Comparison of ENCODE assay signal across 14 cellular contexts in genomic region chr22:32354360-32355351, GRCh38. TPM values are rescaled to one million over a fixed set of nuclear protein-coding genes. Genes with fewer than 3 reads are reported as not detected.
DNase-seq lines count a peak whose midpoint lies in the region; ATAC-seq, FAIRE-seq and TF ChIP-seq lines count a peak whose summit lies in the region.
"Had no signal": no experiment of that assay in that cellular context is flagged by ENCODE, and none has a peak within 500 bp of the region (broad histone marks: within the 10 kb centered on the region; RNA-seq: fewer than 3 reads in every experiment).

No MANE protein-coding gene starts in this region.

- H3K27me3 ChIP-seq in K562 (ENCODE audit: control insufficient read depth in 2 of 2, insufficient read depth in 2 of 2, low read length in 2 of 2): peaks cover 0 to 7% of the 10 kb centered on the region in 2 experiments; a peak in 3 of 5 replicates

- TF ChIP-seq CTCF in 22Rv1 (IDR thresholded peaks at IDR 0.05): no peak
- no peak for TF ChIP-seq CTCF in HFF-Myc (IDR thresholded peaks at IDR 0.05; ENCODE audit: low read depth, low read length, missing control alignments)
- TF ChIP-seq CTCF in K562 (IDR thresholded peaks at IDR 0.05 in 2 of 3, conservative IDR thresholded peaks at IDR 0.05 in 1 of 3; ENCODE audit: insufficient read depth in 2 of 3, low read depth in 1 of 3, low read length in 3 of 3): no peak

- BruUV-seq in K562 (replicated peaks; lab: Mats Ljungman, UMichigan): no TSS peak

- no peak for TF ChIP-seq POLR2A in K562 (conservative IDR thresholded peaks at IDR 0.05)

- H3K27me3 Mint-ChIP-seq in activated naive CD4-positive, alpha-beta T cell treated with anti-CD3 and anti-CD28 coated beads for 36 hours (ENCODE audit: low read depth): no peaks in the 10 kb centered on the region

- no peak overlapping the region for H3K9ac ChIP-seq in K562 (ENCODE audit: insufficient read depth in 1 of 2, low read depth in 2 of 2, low read length in 2 of 2)

- H3K9me1 ChIP-seq in K562 (ENCODE audit: control insufficient read depth, insufficient read depth, low read length): no peaks in the 10 kb centered on the region

- TF ChIP-seq EP300 in K562 (IDR thresholded peaks at IDR 0.05; ENCODE audit: low read length): no peak

- H3K4me2 ChIP-seq in K562 (ENCODE audit: insufficient read depth, low read length): no peak overlapping the region

- H3K27ac Mint-ChIP-seq in activated naive CD4-positive, alpha-beta T cell treated with anti-CD3 and anti-CD28 coated beads for 36 hours: no peak overlapping the region
- H3K27ac Mint-ChIP-seq: stimulated activated naive CD8-positive, alpha-beta T cell treated with anti-CD3 and anti-CD28 coated beads, Interleukin-15, Interleukin-2, amounts not matched to agents 100 ng/mL and 50 ng/mL, for 24 hours; T-helper 1 cell treated with Interleukin-12 subunit alpha and Interleukin-12 subunit beta and Interleukin-4 antibody, amounts not matched to agents 30 μg/mL and 1 μg/mL, for 36 hours had no signal

- H3K9me3 Mint-ChIP-seq in activated naive CD4-positive, alpha-beta T cell treated with anti-CD3 and anti-CD28 coated beads for 36 hours: no peaks in the 10 kb centered on the region
- H3K9me3 Mint-ChIP-seq: activated T-cell treated with anti-CD3 and anti-CD28 coated beads, Interleukin-2, amount 50 U/mL, for 4 hours; stimulated activated naive CD8-positive, alpha-beta T cell treated with anti-CD3 and anti-CD28 coated beads, Interleukin-15, Interleukin-2, amounts not matched to agents 100 ng/mL and 50 ng/mL, for 24 hours; T-helper 1 cell treated with Interleukin-12 subunit alpha and Interleukin-12 subunit beta and Interleukin-4 antibody, amounts not matched to agents 30 μg/mL and 1 μg/mL, for 36 hours had no signal

- H3K4me1 ChIP-seq in K562 (replicated peaks in 1 of 2; ENCODE audit: control insufficient read depth in 2 of 2, insufficient read depth in 2 of 2, low read length in 2 of 2): peaks cover 0 to 14% of the 10 kb centered on the region in 2 experiments; a peak in 2 of 5 replicates

- H3K4me1 Mint-ChIP-seq in activated naive CD4-positive, alpha-beta T cell treated with anti-CD3 and anti-CD28 coated beads for 36 hours (ENCODE audit: low read depth): no peaks in the 10 kb centered on the region

- H3K27ac ChIP-seq in 22Rv1: peak overlapping the region; percentile 18; the same call in 1 of the 2 replicates
- no peak overlapping the region for H3K27ac ChIP-seq in K562 (ENCODE audit: extremely low read depth, low read depth, low read length)
- H3K27ac ChIP-seq: C4-2B had no signal

- no peaks in the 10 kb centered on the region for H3K79me2 ChIP-seq in K562 (ENCODE audit: control insufficient read depth, insufficient read depth, low read length)

- intact Hi-C loops in K562 (cut with micrococcal nuclease): no loop called here
- intact Hi-C loops in activated naive CD4-positive, alpha-beta T cell treated with anti-CD3 and anti-CD28 coated beads for 36 hours (cut with micrococcal nuclease): no loop called here

- H3K4me3 ChIP-seq in HFF-Myc (replicated peaks; ENCODE audit: low read depth, low read length) (no peak overlapping the region; the same call in 1 of the 2 replicates), K562 (no peak overlapping the region)

- POLR2A ChIA-PET in K562 (lab: Yijun Ruan, JAX): interaction anchor here (0.6 kb wide), 1 partner anchor 517 kb away, joined by 3 read pairs; no protein-coding TSS in a partner anchor

- no peak for TF ChIP-seq RAD21 in K562 (CRISPR knock-in tag; conservative IDR thresholded peaks at IDR 0.05 in 1 of 2, IDR thresholded peaks at IDR 0.05 in 1 of 2)

- DNase-seq in HFF-Myc (ENCODE audit: extremely low read depth, low read depth) (peak; percentile 22), K562 (ENCODE audit: extremely low read depth in 1 of 4, low spot score in 3 of 4) (peak in 2 of 4 experiments; percentile 6 to 30), kidney tubule cell (ENCODE audit: low spot score) (peak; percentile 81)
- no peak for DNase-seq in stimulated activated CD8-positive, alpha-beta memory T cell treated with anti-CD3 and anti-CD28 coated beads, Interleukin-4, amount 100 ng/mL, for 48 hours
- DNase-seq in activated naive CD4-positive, alpha-beta T cell treated with anti-CD3 and anti-CD28 coated beads for 36 hours: no peak
- DNase-seq: activated T-cell treated with anti-CD3 and anti-CD28 coated beads, Interleukin-2, amount 50 U/mL, for 4 hours had no signal

- in situ Hi-C loops in K562 (cut with MboI): no loop called here

- WGBS in K562 (ENCODE audit: insufficient coverage, low coverage, missing lambda C conversion rate): 17% methylated on average over 20 of the region's 30 CpGs

- H3K4me3 Mint-ChIP-seq in activated naive CD4-positive, alpha-beta T cell treated with anti-CD3 and anti-CD28 coated beads for 36 hours: no peak overlapping the region
- H3K4me3 Mint-ChIP-seq: activated T-cell treated with anti-CD3 and anti-CD28 coated beads, Interleukin-2, amount 50 U/mL, for 4 hours; stimulated activated naive CD8-positive, alpha-beta T cell treated with anti-CD3 and anti-CD28 coated beads, Interleukin-15, Interleukin-2, amounts not matched to agents 100 ng/mL and 50 ng/mL, for 24 hours; T-helper 1 cell treated with Interleukin-12 subunit alpha and Interleukin-12 subunit beta and Interleukin-4 antibody, amounts not matched to agents 30 μg/mL and 1 μg/mL, for 36 hours had no signal

- peak; percentile 55 for ATAC-seq in K562
- no peak for ATAC-seq in HG03135 (IDR thresholded peaks at IDR 0.05; ENCODE audit: unreplicated experiment)
- no peak for ATAC-seq in GM19035 (IDR thresholded peaks at IDR 0.05; ENCODE audit: unreplicated experiment)

- no peak for FAIRE-seq in K562 (lab: Jason Lieb, UNC)
- FAIRE-seq: GM12892 had no signal

- CTCF ChIA-PET in K562 (lab: Yijun Ruan, JAX; ENCODE audit: low intra/inter-chr PET ratio): no interaction called here
- CTCF ChIA-PET in activated naive CD4-positive, alpha-beta T cell treated with anti-CD3 and anti-CD28 coated beads for 36 hours (lab: Charles Lee): no interaction called here

- no peaks in the 10 kb centered on the region for H4K20me1 ChIP-seq in K562 (replicated peaks; ENCODE audit: control insufficient read depth, insufficient read depth, low read length)

- no peaks in the 10 kb centered on the region for H3K36me3 ChIP-seq in K562 (ENCODE audit: control insufficient read depth, insufficient read depth, low read length)

- H2AFZ ChIP-seq in K562 (ENCODE audit: low read depth, low read length): no peak overlapping the region

- H3K36me3 Mint-ChIP-seq in activated naive CD4-positive, alpha-beta T cell treated with anti-CD3 and anti-CD28 coated beads for 36 hours (ENCODE audit: low read depth): no peaks in the 10 kb centered on the region

- H3K9me3 ChIP-seq in K562 (replicated peaks; ENCODE audit: control insufficient read depth, insufficient read depth, low read depth, low read length): no peaks in the 10 kb centered on the region

RNA-seq across cellular contexts. Expression of gene RFPL3, which starts 3.0 kb away (rescaled TPM):
- total RNA-seq in K562 (2011; cell fraction: chromatin; rRNA removed; ENCODE audit: low replicate concordance): not detected in 2 replicates
- total RNA-seq in K562 (2011; cell fraction: nucleolus; rRNA removed): not detected in 2 replicates
- total RNA-seq in K562 (2011; cell fraction: nucleoplasm; rRNA removed): not detected in 2 replicates
- total RNA-seq in K562 (2014; rRNA removed) (not detected in 2 replicates), K562 (2014; rRNA removed; fragmentation: Illumina TruSeq; extraction: Trizol) (not detected in 2 replicates), K562 (2015; rRNA removed; fragmentation: Illumina TruSeq; extraction: Trizol) (not detected in 2 replicates), K562 (2021) (not detected in 2 replicates)
- polyA plus RNA-seq in K562 (2011; rRNA removed) (not detected in 2 replicates), K562 (2014; fragmentation: Illumina TruSeq; extraction: Trizol) (not detected in 2 replicates), K562 (2014; fragmentation: Nextera tagmentation; extraction: Ambion mirVana) (not detected), K562 (2014; rRNA removed) (not detected in 2 replicates)
- polyA plus RNA-seq in K562 (2011; cell fraction: cytosol; rRNA removed): not detected in 2 replicates
- polyA plus RNA-seq in K562 (2011; cell fraction: nucleus; rRNA removed): not detected in 2 replicates
- not detected in 2 replicates for polyA plus RNA-seq in K562 (2012)
- not detected in 2 replicates for polyA minus RNA-seq in K562 (2011; rRNA and poly(A)+ RNA removed)
- polyA minus RNA-seq in K562 (2011; cell fraction: cytosol; rRNA and poly(A)+ RNA removed): not detected in 2 replicates
- polyA minus RNA-seq in K562 (2011; cell fraction: nucleus; rRNA and poly(A)+ RNA removed): not detected in 2 replicates
- total RNA-seq in activated naive CD4-positive, alpha-beta T cell treated with anti-CD3 and anti-CD28 coated beads for 36 hours: not detected
- total RNA-seq: activated T-cell treated with anti-CD3 and anti-CD28 coated beads, Interleukin-2, amount 50 U/mL, for 4 hours; lower leg skin had no signal

RNA-seq across cellular contexts. Expression of gene RTCB, which starts 57.4 kb away (rescaled TPM):
- 50.8 and 84.6 TPM in 2 replicates for total RNA-seq in K562 (2011; cell fraction: chromatin; rRNA removed; ENCODE audit: low replicate concordance)
- total RNA-seq in K562 (2011; cell fraction: nucleolus; rRNA removed): 40.2 and 45.5 TPM in 2 replicates
- total RNA-seq in K562 (2011; cell fraction: nucleoplasm; rRNA removed): 44.0 and 52.6 TPM in 2 replicates
- total RNA-seq in K562 (2014; rRNA removed) (74.7 and 85.7 TPM in 2 replicates), K562 (2014; rRNA removed; fragmentation: Illumina TruSeq; extraction: Trizol) (99.3 and 105 TPM in 2 replicates), K562 (2015; rRNA removed; fragmentation: Illumina TruSeq; extraction: Trizol) (81.9 and 85.4 TPM in 2 replicates), K562 (2021) (80.3 and 81.2 TPM in 2 replicates)
- polyA plus RNA-seq in K562 (2011; rRNA removed) (122 and 146 TPM in 2 replicates), K562 (2014; fragmentation: Illumina TruSeq; extraction: Trizol) (92.5 and 94.5 TPM in 2 replicates), K562 (2014; fragmentation: Nextera tagmentation; extraction: Ambion mirVana) (100 to 1,000 TPM in 1 of 2 experiments, 10 to 100 TPM in 1; 92.3 to 269 TPM), K562 (2014; rRNA removed) (81.8 and 89.9 TPM in 2 replicates)
- polyA plus RNA-seq in K562 (2011; cell fraction: cytosol; rRNA removed): 69.5 and 96.8 TPM in 2 replicates
- 37.8 and 50.1 TPM in 2 replicates for polyA plus RNA-seq in K562 (2011; cell fraction: nucleus; rRNA removed)
- polyA plus RNA-seq in K562 (2012): 61.3 and 71.6 TPM in 2 replicates
- polyA minus RNA-seq in K562 (2011; rRNA and poly(A)+ RNA removed): 163 and 187 TPM in 2 replicates
- 30.7 and 37.2 TPM in 2 replicates for polyA minus RNA-seq in K562 (2011; cell fraction: cytosol; rRNA and poly(A)+ RNA removed)
- polyA minus RNA-seq in K562 (2011; cell fraction: nucleus; rRNA and poly(A)+ RNA removed): 16.0 and 31.9 TPM in 2 replicates
- 10 to 100 TPM; 84.2 to 85.5 TPM for total RNA-seq in activated naive CD4-positive, alpha-beta T cell treated with anti-CD3 and anti-CD28 coated beads for 36 hours

Comparison
In these comparisons a context has a peak if more than half of its experiments do, and no peak if none do; other contexts are left out.
1. DNase-seq: peak in HFF-Myc (single experiment) and kidney tubule cell (single experiment); none in stimulated activated CD8-positive, alpha-beta memory T cell treated with anti-CD3 and anti-CD28 coated beads, Interleukin-4, amount 100 ng/mL, for 48 hours (single experiment) and activated naive CD4-positive, alpha-beta T cell treated with anti-CD3 and anti-CD28 coated beads for 36 hours (single experiment).